18 cellular contexts compared by ENCODE assay signal in genomic region chr1:17692645-17693044, GRCh38.
DNase-seq lines count a peak whose midpoint lies in the region; ATAC-seq and TF ChIP-seq lines count a peak whose summit lies in the region.
"Had no signal": no experiment of that assay in that cellular context is flagged by ENCODE, and none has a peak within 500 bp of the region (broad histone marks: within the 10 kb centered on the region; RNA-seq: fewer than 3 reads in every experiment).

No MANE protein-coding gene starts in this region.

- dilution Hi-C loops in IMR-90 (cut with HindIII; ENCODE audit: low sequenced_read_pairs, unreplicated experiment) = no loop called here

- DNase-seq in activated CD4-positive, alpha-beta T cell treated with anti-CD3 and anti-CD28 coated beads, Interleukin-2, amount 10 ng/mL, durations not matched to agents 7 days and 5 days = no peak
- DNase-seq in activated CD4-positive, alpha-beta T cell treated with anti-CD3 and anti-CD28 coated beads for 48 hours = no peak
- DNase-seq in IMR-90 = no peak
- DNase-seq in mesothelial cell of epicardium (ENCODE audit: low spot score in 2 of 2, unreplicated experiment in 2 of 2) = no peak
- DNase-seq in progenitor cell of endocrine pancreas (ENCODE audit: low spot score, unreplicated experiment) = no peak
- DNase-seq in GM23248 = no peak
- no peak for DNase-seq in H7
- DNase-seq in NCI-H2171 treated with DMSO at 0.1 percent for 48 hours (lab: John Stamatoyannopoulos, UW) = no peak
- DNase-seq: CD8-positive, alpha-beta T cell; DMS153; DMS79; GF-D8; GOT3 had no signal

- no peak for TF ChIP-seq POLR2A in IMR-90 (IDR thresholded peaks at IDR 0.05; ENCODE audit: low read depth, low read length)

- in situ Hi-C loops in IMR-90 (cut with MboI; ENCODE audit: low sequenced_read_pairs) = no loop called here
- in situ Hi-C loops in GM23248 (cut with MboI) = no loop called here

- WGBS in IMR-90 (ENCODE audit: extremely low coverage in 2 of 2, insufficient read length in 1 of 2), 2 experiments = 80% methylated on average over 2 of the region's 9 CpGs; no CpG with 5 or more reads in 1 of the 2 experiments
- 78 to 80% methylated on average over 9 of the region's 9 CpGs for WGBS in GM23248 (ENCODE audit: low coverage in 1 of 2, low lambda C conversion rate in 2 of 2, missing lambda C conversion rate in 2 of 2), 2 experiments

- no peak overlapping the region for H3K4me3 Mint-ChIP-seq in activated CD4-positive, alpha-beta T cell treated with anti-CD3 and anti-CD28 coated beads, Interleukin-2, amount 10 ng/mL, durations not matched to agents 7 days and 5 days
- H3K4me3 Mint-ChIP-seq in mesothelial cell of epicardium (no peak overlapping the region), progenitor cell of endocrine pancreas (ENCODE audit: low read depth) (no peak overlapping the region)
- H3K4me3 Mint-ChIP-seq: B cell; CD8-positive, alpha-beta T cell had no signal

- no peak overlapping the region for H3K27ac ChIP-seq in IMR-90 (ENCODE audit: insufficient read depth, low read length)
- no peak overlapping the region for H3K27ac ChIP-seq in GM23248
- H3K27ac ChIP-seq: HL-60 had no signal

- intact Hi-C loops in IMR-90 (cut with micrococcal nuclease) = no loop called here

- H2AFZ ChIP-seq in IMR-90 (replicated peaks; ENCODE audit: low read length, poor library complexity) (peak overlapping the region; percentile 11), GM23248 (no peak overlapping the region)

- peak overlapping the region; percentile 51 for H3K27ac Mint-ChIP-seq in activated CD4-positive, alpha-beta T cell treated with anti-CD3 and anti-CD28 coated beads, Interleukin-2, amount 10 ng/mL, durations not matched to agents 7 days and 5 days
- peak overlapping the region; percentile 18 for H3K27ac Mint-ChIP-seq in mesothelial cell of epicardium
- peak overlapping the region; percentile 46 for H3K27ac Mint-ChIP-seq in progenitor cell of endocrine pancreas
- H3K27ac Mint-ChIP-seq: B cell; CD8-positive, alpha-beta T cell had no signal

- H3K4me3 ChIP-seq in IMR-90 (ENCODE audit: insufficient read depth, low read depth, low read length) = no peak overlapping the region
- H3K4me3 ChIP-seq in GM23248 = no peak overlapping the region
- no peak overlapping the region for H3K4me3 ChIP-seq in H7 (ENCODE audit: insufficient read depth, low read depth, low read length)
- H3K4me3 ChIP-seq: BLaER1 treated with 17β-estradiol and CSF1 and Interleukin-3, amounts not matched to agents 10 nM and 100 nM; HAP-1; K562 had no signal

- H4K8ac ChIP-seq in IMR-90 (ENCODE audit: low read depth in 2 of 2, low read length in 2 of 2) = no peak overlapping the region

- H3K18ac ChIP-seq in IMR-90 (ENCODE audit: low read depth, low read length) = no peak overlapping the region

- no peak overlapping the region for H2BK5ac ChIP-seq in IMR-90 (ENCODE audit: low read depth, low read length, poor library complexity, severe bottlenecking)

- H3K9me1 ChIP-seq in IMR-90 (ENCODE audit: insufficient read depth, low read length) = peaks cover 3% of the 10 kb centered on the region; the same call in 1 of the 2 replicates

- TF ChIP-seq CTCF in IMR-90 (conservative IDR thresholded peaks at IDR 0.05; ENCODE audit: low read depth, low read length) (no peak), mesothelial cell of epicardium (IDR thresholded peaks at IDR 0.05; ENCODE audit: unreplicated experiment) (no peak), progenitor cell of endocrine pancreas (IDR thresholded peaks at IDR 0.05; ENCODE audit: unreplicated experiment) (no peak)

- H3K23ac ChIP-seq in IMR-90 (ENCODE audit: low read depth, low read length) = no peak overlapping the region

- peaks cover 3% of the 10 kb centered on the region for H3K9me3 Mint-ChIP-seq in activated CD4-positive, alpha-beta T cell treated with anti-CD3 and anti-CD28 coated beads, Interleukin-2, amount 10 ng/mL, durations not matched to agents 7 days and 5 days
- H3K9me3 Mint-ChIP-seq in mesothelial cell of epicardium (no peaks in the 10 kb centered on the region), progenitor cell of endocrine pancreas (ENCODE audit: low read depth) (no peaks in the 10 kb centered on the region)
- H3K9me3 Mint-ChIP-seq: CD8-positive, alpha-beta T cell had no signal

- TF ChIP-seq RAD21 in IMR-90 (IDR thresholded peaks at IDR 0.05; ENCODE audit: low read length) = no peak

- no peak overlapping the region for H4K91ac ChIP-seq in IMR-90 (ENCODE audit: insufficient read depth, low read depth, low read length)

- H4K5ac ChIP-seq in IMR-90 (ENCODE audit: low read depth, low read length) = no peak overlapping the region

- no peak overlapping the region for H2BK20ac ChIP-seq in IMR-90 (ENCODE audit: low read depth, low read length)

- H3K27me3 ChIP-seq in IMR-90 (ENCODE audit: control insufficient read depth, insufficient read depth, low read length) = no peaks in the 10 kb centered on the region
- no peaks in the 10 kb centered on the region for H3K27me3 ChIP-seq in GM23248 (replicated peaks; ENCODE audit: insufficient read depth)
- H3K27me3 ChIP-seq in H7 (ENCODE audit: control insufficient read depth, insufficient read depth, low read length) = no peaks in the 10 kb centered on the region
- H3K27me3 ChIP-seq: BLaER1 treated with 17β-estradiol and CSF1 and Interleukin-3, amounts not matched to agents 10 nM and 100 nM had no signal

- no peak for ATAC-seq in IMR-90 (ENCODE audit: low read depth)
- ATAC-seq: CD8-positive, alpha-beta T cell; K562 had no signal

- no peaks in the 10 kb centered on the region for H3K4me1 Mint-ChIP-seq in activated CD4-positive, alpha-beta T cell treated with anti-CD3 and anti-CD28 coated beads, Interleukin-2, amount 10 ng/mL, durations not matched to agents 7 days and 5 days
- H3K4me1 Mint-ChIP-seq in mesothelial cell of epicardium (peaks cover 29% of the 10 kb centered on the region), progenitor cell of endocrine pancreas (ENCODE audit: low read depth) (peaks cover 4% of the 10 kb centered on the region)
- H3K4me1 Mint-ChIP-seq: B cell had no signal

- H2BK15ac ChIP-seq in IMR-90 (ENCODE audit: low read depth, low read length) = no peak overlapping the region

- H3K9me2 ChIP-seq in GM23248 (ENCODE audit: insufficient read depth) = no peaks in the 10 kb centered on the region

- POLR2A ChIA-PET in activated CD4-positive, alpha-beta T cell treated with anti-CD3 and anti-CD28 coated beads, Interleukin-2, amount 10 ng/mL, durations not matched to agents 7 days and 5 days (lab: Charles Lee) = no interaction called here
- POLR2A ChIA-PET in IMR-90 (lab: Charles Lee; ENCODE audit: unreplicated experiment) = no interaction called here

- H2AK9ac ChIP-seq in IMR-90 (replicated peaks; ENCODE audit: low read depth, low read length, poor library complexity) = peak overlapping the region; percentile 50

- H3K36me3 Mint-ChIP-seq in activated CD4-positive, alpha-beta T cell treated with anti-CD3 and anti-CD28 coated beads, Interleukin-2, amount 10 ng/mL, durations not matched to agents 7 days and 5 days (ENCODE audit: low read depth) = no peaks in the 10 kb centered on the region
- peaks cover 20% of the 10 kb centered on the region for H3K36me3 Mint-ChIP-seq in mesothelial cell of epicardium
- peaks cover 6% of the 10 kb centered on the region for H3K36me3 Mint-ChIP-seq in progenitor cell of endocrine pancreas (ENCODE audit: insufficient read depth)
- H3K36me3 Mint-ChIP-seq: CD8-positive, alpha-beta T cell had no signal

- CTCF ChIA-PET in activated CD4-positive, alpha-beta T cell treated with anti-CD3 and anti-CD28 coated beads, Interleukin-2, amount 10 ng/mL, durations not matched to agents 7 days and 5 days (lab: Charles Lee) = no interaction called here
- CTCF ChIA-PET in IMR-90 (lab: Yijun Ruan, JAX) = interaction anchor here (2.6 kb wide), 1 partner anchor 31 kb away, joined by 10 read pairs; no protein-coding TSS in a partner anchor

- H3F3A ChIP-seq in GM23248 (ENCODE audit: insufficient read depth) = no peaks in the 10 kb centered on the region

- H3K9me3 ChIP-seq in IMR-90 (ENCODE audit: control insufficient read depth, insufficient read depth, low read length) = no peaks in the 10 kb centered on the region
- no peaks in the 10 kb centered on the region for H3K9me3 ChIP-seq in GM23248 (ENCODE audit: low read depth)
- H3K9me3 ChIP-seq: HAP-1 had no signal

- H2AK5ac ChIP-seq in IMR-90 (ENCODE audit: low read depth, low read length) = no peak overlapping the region

- H3K14ac ChIP-seq in IMR-90 (replicated peaks; ENCODE audit: low read depth, low read length) = no peak overlapping the region

- H4K20me1 ChIP-seq in IMR-90 (ENCODE audit: insufficient read depth, low read length) (no peaks in the 10 kb centered on the region), GM23248 (ENCODE audit: insufficient read depth) (no peaks in the 10 kb centered on the region)

- H3K79me1 ChIP-seq in IMR-90 (ENCODE audit: low read depth in 1 of 2, low read length in 2 of 2) = no peaks in the 10 kb centered on the region

- no peak overlapping the region for H3K56ac ChIP-seq in IMR-90 (ENCODE audit: extremely low read depth, insufficient read depth, low read length)

- H2BK120ac ChIP-seq in IMR-90 (ENCODE audit: low read depth, low read length) = no peak overlapping the region

- H3K36me3 ChIP-seq in IMR-90 (ENCODE audit: control insufficient read depth, insufficient read depth, low read length) (peaks cover 3% of the 10 kb centered on the region; the same call in 1 of the 2 replicates), GM23248 (ENCODE audit: low read depth) (no peaks in the 10 kb centered on the region), H7 (replicated peaks; ENCODE audit: control insufficient read depth, insufficient read depth, low read length) (peaks cover 8% of the 10 kb centered on the region)
- H3K36me3 ChIP-seq: HAP-1 had no signal

- no peak overlapping the region for H3K9ac ChIP-seq in IMR-90 (ENCODE audit: low read depth, low read length)
- H3K9ac ChIP-seq in GM23248 = no peak overlapping the region

- peaks cover 2% of the 10 kb centered on the region; the same call in 1 of the 2 replicates for H3K4me1 ChIP-seq in IMR-90 (ENCODE audit: control insufficient read depth, insufficient read depth, low read length)
- H3K4me1 ChIP-seq in GM23248 (ENCODE audit: insufficient read depth) = 0 out of 2 replicates have a peak, but pooled peaks cover 3% of the 10 kb centered on the region
- H3K4me1 ChIP-seq: HAP-1 had no signal

- no peaks in the 10 kb centered on the region for H3K27me3 Mint-ChIP-seq in activated CD4-positive, alpha-beta T cell treated with anti-CD3 and anti-CD28 coated beads, Interleukin-2, amount 10 ng/mL, durations not matched to agents 7 days and 5 days
- H3K27me3 Mint-ChIP-seq in mesothelial cell of epicardium (ENCODE audit: low read depth) (no peaks in the 10 kb centered on the region), progenitor cell of endocrine pancreas (no peaks in the 10 kb centered on the region)

- H3K4ac ChIP-seq in IMR-90 (ENCODE audit: low read depth, low read length) = no peak overlapping the region

- H3K4me2 ChIP-seq in IMR-90 (ENCODE audit: low read depth, low read length) (no peak overlapping the region), GM23248 (ENCODE audit: unreplicated experiment) (no peak overlapping the region)

- no peaks in the 10 kb centered on the region for H3K79me2 ChIP-seq in GM23248 (ENCODE audit: insufficient read depth)

- no TSS peak for BruUV-seq in IMR-90 (replicated peaks; lab: Mats Ljungman, UMichigan)

TF ChIP-seq in IMR-90, 13 proteins besides CTCF, POLR2A, EP300 and RAD21 (continues in another document):
- no peak for TF ChIP-seq BHLHE40 (IDR thresholded peaks at IDR 0.05; ENCODE audit: low read depth, low read length)
- no peak for TF ChIP-seq RCOR1 (IDR thresholded peaks at IDR 0.05; ENCODE audit: insufficient replicate concordance, low read length)
